1 cellular context compared by ENCODE assay signal in the genomic region with DNA sequence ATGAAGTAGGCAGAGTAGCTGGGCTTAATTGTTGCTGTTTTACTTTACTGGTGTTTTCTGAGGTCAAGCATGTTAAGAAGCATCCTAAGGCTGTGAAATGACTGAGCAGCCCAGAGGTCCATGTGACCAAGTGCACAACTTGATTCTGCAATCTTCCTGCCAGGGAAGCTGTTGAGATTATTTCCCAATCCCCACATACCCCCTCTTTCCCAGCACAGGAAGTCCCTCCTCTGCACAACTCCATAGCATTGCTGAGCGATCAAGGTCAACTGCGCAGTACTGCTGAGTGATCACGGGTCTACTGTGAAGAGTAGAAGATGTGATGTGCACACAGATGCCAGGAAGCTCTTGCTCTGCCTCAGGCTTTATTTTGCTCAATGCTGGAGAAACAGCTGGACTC.
TF ChIP-seq lines count a peak whose summit lies in the region.

No MANE protein-coding gene starts in this region.

TF ChIP-seq in WTC11, 78 proteins besides CTCF, POLR2A, EP300 and RAD21 (continued from another document):
- TF ChIP-seq, protein P1, sequence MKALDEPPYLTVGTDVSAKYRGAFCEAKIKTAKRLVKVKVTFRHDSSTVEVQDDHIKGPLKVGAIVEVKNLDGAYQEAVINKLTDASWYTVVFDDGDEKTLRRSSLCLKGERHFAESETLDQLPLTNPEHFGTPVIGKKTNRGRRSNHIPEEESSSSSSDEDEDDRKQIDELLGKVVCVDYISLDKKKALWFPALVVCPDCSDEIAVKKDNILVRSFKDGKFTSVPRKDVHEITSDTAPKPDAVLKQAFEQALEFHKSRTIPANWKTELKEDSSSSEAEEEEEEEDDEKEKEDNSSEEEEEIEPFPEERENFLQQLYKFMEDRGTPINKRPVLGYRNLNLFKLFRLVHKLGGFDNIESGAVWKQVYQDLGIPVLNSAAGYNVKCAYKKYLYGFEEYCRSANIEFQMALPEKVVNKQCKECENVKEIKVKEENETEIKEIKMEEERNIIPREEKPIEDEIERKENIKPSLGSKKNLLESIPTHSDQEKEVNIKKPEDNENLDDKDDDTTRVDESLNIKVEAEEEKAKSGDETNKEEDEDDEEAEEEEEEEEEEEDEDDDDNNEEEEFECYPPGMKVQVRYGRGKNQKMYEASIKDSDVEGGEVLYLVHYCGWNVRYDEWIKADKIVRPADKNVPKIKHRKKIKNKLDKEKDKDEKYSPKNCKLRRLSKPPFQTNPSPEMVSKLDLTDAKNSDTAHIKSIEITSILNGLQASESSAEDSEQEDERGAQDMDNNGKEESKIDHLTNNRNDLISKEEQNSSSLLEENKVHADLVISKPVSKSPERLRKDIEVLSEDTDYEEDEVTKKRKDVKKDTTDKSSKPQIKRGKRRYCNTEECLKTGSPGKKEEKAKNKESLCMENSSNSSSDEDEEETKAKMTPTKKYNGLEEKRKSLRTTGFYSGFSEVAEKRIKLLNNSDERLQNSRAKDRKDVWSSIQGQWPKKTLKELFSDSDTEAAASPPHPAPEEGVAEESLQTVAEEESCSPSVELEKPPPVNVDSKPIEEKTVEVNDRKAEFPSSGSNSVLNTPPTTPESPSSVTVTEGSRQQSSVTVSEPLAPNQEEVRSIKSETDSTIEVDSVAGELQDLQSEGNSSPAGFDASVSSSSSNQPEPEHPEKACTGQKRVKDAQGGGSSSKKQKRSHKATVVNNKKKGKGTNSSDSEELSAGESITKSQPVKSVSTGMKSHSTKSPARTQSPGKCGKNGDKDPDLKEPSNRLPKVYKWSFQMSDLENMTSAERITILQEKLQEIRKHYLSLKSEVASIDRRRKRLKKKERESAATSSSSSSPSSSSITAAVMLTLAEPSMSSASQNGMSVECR (CRISPR knock-in tag; IDR thresholded peaks at IDR 0.05; ENCODE audit: borderline replicate concordance): no peak
- TF ChIP-seq SOX15 (CRISPR knock-in tag; IDR thresholded peaks at IDR 0.05) (no peak), IRF1 (CRISPR knock-in tag; IDR thresholded peaks at IDR 0.05) (no peak), ZNF396 (CRISPR knock-in tag; IDR thresholded peaks at IDR 0.05; ENCODE audit: borderline replicate concordance) (no peak), MYBL2 (CRISPR knock-in tag; IDR thresholded peaks at IDR 0.05) (no peak), JAZF1 (CRISPR knock-in tag; IDR thresholded peaks at IDR 0.05) (no peak)
- TF ChIP-seq, protein P2, sequence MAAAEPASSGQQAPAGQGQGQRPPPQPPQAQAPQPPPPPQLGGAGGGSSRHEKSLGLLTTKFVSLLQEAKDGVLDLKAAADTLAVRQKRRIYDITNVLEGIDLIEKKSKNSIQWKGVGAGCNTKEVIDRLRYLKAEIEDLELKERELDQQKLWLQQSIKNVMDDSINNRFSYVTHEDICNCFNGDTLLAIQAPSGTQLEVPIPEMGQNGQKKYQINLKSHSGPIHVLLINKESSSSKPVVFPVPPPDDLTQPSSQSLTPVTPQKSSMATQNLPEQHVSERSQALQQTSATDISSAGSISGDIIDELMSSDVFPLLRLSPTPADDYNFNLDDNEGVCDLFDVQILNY (CRISPR knock-in tag; IDR thresholded peaks at IDR 0.05): no peak
